In genomic region chr12:58919271-58920101, GRCh38 we compare ENCODE assay signal across 8 cellular contexts. TPM values are rescaled to one million over a fixed set of nuclear protein-coding genes. Genes with fewer than 3 reads are reported as not detected.
DNase-seq lines count a peak whose midpoint lies in the region; ATAC-seq and TF ChIP-seq lines count a peak whose summit lies in the region.

No MANE protein-coding gene starts in this region.

- no peaks in the 10 kb centered on the region for H3K27me3 ChIP-seq in endodermal cell (ENCODE audit: control insufficient read depth, insufficient read depth, low read length, poor library complexity, severe bottlenecking)
- no peaks in the 10 kb centered on the region for H3K27me3 ChIP-seq in mesenchymal stem cell (ENCODE audit: control insufficient read depth in 1 of 2, insufficient read depth in 1 of 2, low read length in 2 of 2)
- H3K27me3 ChIP-seq in vagina: no peaks in the 10 kb centered on the region

- peak; percentile 35 for ATAC-seq in GM21786 (IDR thresholded peaks at IDR 0.05; ENCODE audit: unreplicated experiment)
- ATAC-seq in HG03045 (IDR thresholded peaks at IDR 0.05; ENCODE audit: unreplicated experiment): no peak

- peak overlapping the region; percentile 62 to 92 for H3K14ac ChIP-seq in mesenchymal stem cell (ENCODE audit: low read length in 2 of 2)

- DNase-seq in Caki2 (ENCODE audit: low read depth) (peak; percentile 65), NCI-H774 (lab: John Stamatoyannopoulos, UW) (peak; percentile 37), endodermal cell (peak; percentile 70), mesenchymal stem cell (peak; percentile 67), vagina (ENCODE audit: extremely low spot score in 2 of 2) (no peak)
- DNase-seq in activated naive CD4-positive, alpha-beta T cell treated with Interleukin-2 at 50 U/mL for 16 hours: no peak

- H3K4me1 Mint-ChIP-seq in endodermal cell: peaks cover 43% of the 10 kb centered on the region

- peak overlapping the region; percentile 94 for H3K27ac Mint-ChIP-seq in endodermal cell

- H3K9ac ChIP-seq in endodermal cell (ENCODE audit: extremely low read depth, low read length, poor library complexity, severe bottlenecking): peak overlapping the region; percentile 99
- H3K9ac ChIP-seq in mesenchymal stem cell (ENCODE audit: low read length): peak overlapping the region; percentile 91

- peak overlapping the region; percentile 1 for H3K4me2 ChIP-seq in mesenchymal stem cell (ENCODE audit: low read length, poor library complexity, severe bottlenecking)

- H3K4ac ChIP-seq in mesenchymal stem cell (ENCODE audit: low read depth in 1 of 2, low read length in 2 of 2): peak overlapping the region; percentile 87 to 97

- H3K36me3 ChIP-seq in endodermal cell (ENCODE audit: control insufficient read depth, insufficient read depth, low read length): peaks cover 51% of the 10 kb centered on the region
- H3K36me3 ChIP-seq in mesenchymal stem cell (ENCODE audit: control insufficient read depth in 1 of 2, insufficient read depth in 2 of 2, low read depth in 1 of 2, low read length in 2 of 2): no peaks in the 10 kb centered on the region
- H3K36me3 ChIP-seq in vagina: no peaks in the 10 kb centered on the region

- H2BK12ac ChIP-seq in mesenchymal stem cell (ENCODE audit: low read length in 2 of 2): peak overlapping the region; percentile 28 to 87

- TF ChIP-seq POLR2A in vagina (IDR thresholded peaks at IDR 0.05): no peak

- peak overlapping the region; percentile 89 for H2BK15ac ChIP-seq in mesenchymal stem cell (ENCODE audit: low read depth, poor library complexity, severe bottlenecking)

- no peaks in the 10 kb centered on the region for H3K27me3 Mint-ChIP-seq in endodermal cell (ENCODE audit: insufficient read depth)

- peak overlapping the region; percentile 95 for H3K4me3 ChIP-seq in endodermal cell (ENCODE audit: low read length)
- peak overlapping the region; percentile 96 for H3K4me3 ChIP-seq in mesenchymal stem cell (ENCODE audit: insufficient read depth in 1 of 2, low read depth in 1 of 2, low read length in 2 of 2)
- H3K4me3 ChIP-seq in vagina: peak overlapping the region; percentile 80 to 98

- peak overlapping the region; percentile 97 for H2BK5ac ChIP-seq in mesenchymal stem cell (ENCODE audit: low read depth, low read length, poor library complexity, severe bottlenecking)

- 0% methylated on average over 30 to 49 of the region's 49 CpGs for WGBS in endodermal cell (ENCODE audit: insufficient coverage in 1 of 2, insufficient read length in 1 of 2), 2 experiments
- under 1% methylated on average over 47 of the region's 49 CpGs for WGBS in mesenchymal stem cell

- intact Hi-C loops in vagina (cut with DNase I): no loop called here

- in situ Hi-C loops in Caki2 (cut with HindIII; ENCODE audit: low pct_unique_long_range_greater_than_20kb, low sequenced_read_pairs): no loop called here

- TF ChIP-seq CTCF in endodermal cell (conservative IDR thresholded peaks at IDR 0.05) (no peak), vagina (IDR thresholded peaks at IDR 0.05) (no peak)

- H3K79me1 ChIP-seq in mesenchymal stem cell (replicated peaks; ENCODE audit: low read length, poor library complexity, severe bottlenecking): no peaks in the 10 kb centered on the region

- H3K4me1 ChIP-seq in endodermal cell (ENCODE audit: control insufficient read depth, insufficient read depth, low read length) (no peaks in the 10 kb centered on the region), mesenchymal stem cell (ENCODE audit: control insufficient read depth, insufficient read depth, low read depth, low read length) (no peaks in the 10 kb centered on the region), vagina (peaks cover 26% of the 10 kb centered on the region)

- H2BK120ac ChIP-seq in mesenchymal stem cell (ENCODE audit: low read depth, low read length): peak overlapping the region; percentile 78

- H3K9me3 Mint-ChIP-seq in endodermal cell: no peaks in the 10 kb centered on the region

- peak overlapping the region; percentile 93 to 97 for H3K18ac ChIP-seq in mesenchymal stem cell (ENCODE audit: low read depth in 1 of 2, low read length in 2 of 2)

- H3K27ac ChIP-seq in endodermal cell (ENCODE audit: low read depth, low read length) (peak overlapping the region; percentile 85), mesenchymal stem cell (ENCODE audit: low read length, poor library complexity, severe bottlenecking) (peak overlapping the region; percentile 98), vagina (peak overlapping the region; percentile 98)

- H3K23ac ChIP-seq in mesenchymal stem cell (ENCODE audit: low read length in 2 of 2): peak overlapping the region; percentile 55 to 85

- H3K36me3 Mint-ChIP-seq in endodermal cell (ENCODE audit: low read depth): peaks cover 39% of the 10 kb centered on the region

- peak overlapping the region; percentile 97 for H3K4me3 Mint-ChIP-seq in endodermal cell

- H2AFZ ChIP-seq in mesenchymal stem cell (ENCODE audit: low read depth, low read length): peak overlapping the region; percentile 67

- peak overlapping the region; percentile 82 for H4K91ac ChIP-seq in mesenchymal stem cell (ENCODE audit: low read length)

- peak overlapping the region; percentile 96 for H4K8ac ChIP-seq in mesenchymal stem cell (ENCODE audit: low read length)

- peak overlapping the region; percentile 84 for H2AK5ac ChIP-seq in mesenchymal stem cell (ENCODE audit: low read length, severe bottlenecking)

- H3K9me3 ChIP-seq in endodermal cell (ENCODE audit: control insufficient read depth, low read length): no peaks in the 10 kb centered on the region
- H3K9me3 ChIP-seq in mesenchymal stem cell (ENCODE audit: control insufficient read depth, low read length): no peaks in the 10 kb centered on the region
- no peaks in the 10 kb centered on the region for H3K9me3 ChIP-seq in vagina

RNA-seq across cellular contexts. Expression of gene LRIG3, which starts 0.8 kb away (rescaled TPM):
- 16.5 and 29.7 TPM in 2 replicates for total RNA-seq in Caki2 (2014; rRNA removed; shearing (Covaris generic); ENCODE audit: low replicate concordance)
- total RNA-seq in endodermal cell: 100 to 1,000 TPM; 196 to 367 TPM
- 79.3 TPM for polyA plus RNA-seq in endodermal cell (2013, experiment 1 of 2)
- polyA plus RNA-seq in endodermal cell (2013, experiment 2 of 2): 93.8 TPM
- polyA plus RNA-seq in mesenchymal stem cell (2013, experiment 1 of 2): 11.1 TPM
- 11.7 TPM for polyA plus RNA-seq in mesenchymal stem cell (2013, experiment 2 of 2)
- 54.0 TPM for total RNA-seq in vagina

Comparison
In these comparisons a context has a peak if more than half of its experiments do, and no peak if none do; other contexts are left out.
1. DNase-seq: peak in Caki2 (single experiment), NCI-H774 (single experiment), endodermal cell (single experiment) and mesenchymal stem cell (single experiment); none in vagina (0 of 2) and activated naive CD4-positive, alpha-beta T cell treated with Interleukin-2 at 50 U/mL for 16 hours (single experiment).
2. Peak in every context shown above with its lines, with median percentiles within 50 percentile points of each other: H3K27ac ChIP-seq and H3K4me3 ChIP-seq.